10 cellular contexts compared by ENCODE assay signal in genomic region chrX:86579777-86580176, GRCh38.
"Had no signal": no experiment of that assay in that cellular context is flagged by ENCODE, and none has a peak within 500 bp of the region (broad histone marks: within the 10 kb centered on the region; RNA-seq: fewer than 3 reads in every experiment).

No MANE protein-coding gene starts in this region.

- H3K27ac Mint-ChIP-seq: GM23338, H9, HFFc6 had no signal

- FAIRE-seq: H1, H54 had no signal

- H3K36me3 ChIP-seq: HAP-1 had no signal

- H3K4me1 Mint-ChIP-seq: GM23338 had no signal

- DNase-seq: GM23248, GOT3, H7, H9, HCEC 1CT, HFFc6 had no signal

- H3K9me3 ChIP-seq: HAP-1 had no signal

- H3K4me3 Mint-ChIP-seq: GM23338, H9, HFFc6 had no signal

- H3K9ac ChIP-seq: GM23248 had no signal

- H3K4me3 ChIP-seq: GM23248, GM23338, HAP-1 had no signal

- H3K27ac ChIP-seq: GM23248 had no signal

- H3K9me3 Mint-ChIP-seq: GM23338 had no signal
